8 cellular contexts compared by ENCODE assay signal in genomic region chr21:36859744-36860501, GRCh38.
DNase-seq lines count a peak whose midpoint lies in the region; ATAC-seq, FAIRE-seq and TF ChIP-seq lines count a peak whose summit lies in the region.

No MANE protein-coding gene starts in this region.

- no peak overlapping the region for H4K91ac ChIP-seq in H1 (replicated peaks; ENCODE audit: insufficient read length, low read length)

- no peak overlapping the region for H4K8ac ChIP-seq in H1 (ENCODE audit: extremely low read depth, insufficient read depth, low read length)

- H3K4me2 ChIP-seq in SK-N-SH, result no peak overlapping the region
- no peak overlapping the region for H3K4me2 ChIP-seq in H1 (ENCODE audit: insufficient read depth in 1 of 2, low read depth in 2 of 2, low read length in 2 of 2)

- H3K4me1 ChIP-seq in SK-N-SH (ENCODE audit: control insufficient read depth in 1 of 2, insufficient read depth in 2 of 2, low read depth in 1 of 2, low read length in 1 of 2) (peaks cover 0 to 18% of the 10 kb centered on the region in 2 experiments; a peak in 2 of 4 replicates), H1 (replicated peaks in 1 of 4; ENCODE audit: control insufficient read depth in 3 of 4, insufficient read depth in 4 of 4, low read length in 3 of 4) (0 out of 7 replicates have a peak, but pooled peaks cover 0 to 3% (median 0%) of the 10 kb centered on the region in 4 experiments), vagina (no peaks in the 10 kb centered on the region)

- H3K23ac ChIP-seq in H1 (ENCODE audit: insufficient read length), result no peak overlapping the region

- H3K27ac Mint-ChIP-seq in CD14-positive monocyte (peak overlapping the region; percentile 18 to 83 (median 70)), natural killer cell (peak overlapping the region; percentile 65 to 74)

- H3K36me3 Mint-ChIP-seq in CD14-positive monocyte, result no peaks in the 10 kb centered on the region
- H3K36me3 Mint-ChIP-seq in natural killer cell, result no peaks in the 10 kb centered on the region

- no peak overlapping the region for H2BK15ac ChIP-seq in H1 (ENCODE audit: low read length)

- TF ChIP-seq EP300 in SK-N-SH (IDR thresholded peaks at IDR 0.05; ENCODE audit: borderline replicate concordance in 1 of 2, low read depth in 1 of 2, low read length in 1 of 2) (no peak), H1 (IDR thresholded peaks at IDR 0.05; ENCODE audit: borderline replicate concordance in 1 of 2, low read depth in 2 of 2, low read length in 2 of 2) (no peak)

- H2AFZ ChIP-seq in SK-N-SH (ENCODE audit: low read depth) (no peak overlapping the region), H1 (ENCODE audit: low read length) (no peak overlapping the region)

- H3K9me2 ChIP-seq in SK-N-SH, result no peaks in the 10 kb centered on the region

- no peak overlapping the region for H3K14ac ChIP-seq in H1 (ENCODE audit: insufficient read length)

- H3K56ac ChIP-seq in H1 (replicated peaks; ENCODE audit: insufficient read length, low read depth, low read length), result no peak overlapping the region

- H3K18ac ChIP-seq in H1 (ENCODE audit: extremely low read depth, low read length), result no peak overlapping the region

- no peak overlapping the region for H2AK5ac ChIP-seq in H1 (ENCODE audit: low read depth, low read length)

- ATAC-seq in natural killer cell, result peak; percentile 78 to 99 (median 97)
- no peak for ATAC-seq in GM19351 (IDR thresholded peaks at IDR 0.05; ENCODE audit: unreplicated experiment)

- no peak for TF ChIP-seq RAD21 in SK-N-SH (IDR thresholded peaks at IDR 0.05; ENCODE audit: low read length)
- peak; percentile 13 to 24; a peak in 2 of 4 replicates for TF ChIP-seq RAD21 in H1 (IDR thresholded peaks at IDR 0.05 in 1 of 2, conservative IDR thresholded peaks at IDR 0.05 in 1 of 2; ENCODE audit: low read depth in 2 of 2, low read length in 2 of 2)

- H3K27ac ChIP-seq in SK-N-SH (ENCODE audit: low read depth in 2 of 2, low read length in 1 of 2) (peak overlapping the region in 1 of 2 experiments; percentile 9; a peak in 1 of 4 replicates), H1 (ENCODE audit: low read depth, low read length) (no peak overlapping the region), vagina (no peak overlapping the region)

- H3K9me3 ChIP-seq in SK-N-SH (no peaks in the 10 kb centered on the region), H1 (ENCODE audit: insufficient read depth in 2 of 2, low read depth in 1 of 2, low read length in 1 of 2) (no peaks in the 10 kb centered on the region), vagina (no peaks in the 10 kb centered on the region)

- H3K27me3 ChIP-seq in SK-N-SH (ENCODE audit: insufficient read depth) (no peaks in the 10 kb centered on the region), H1 (replicated peaks in 1 of 4; ENCODE audit: control insufficient read depth in 3 of 4, extremely low read depth in 1 of 4, insufficient read depth in 3 of 4, low read length in 3 of 4) (no peaks in the 10 kb centered on the region), vagina (no peaks in the 10 kb centered on the region)

- H3K79me1 ChIP-seq in H1 (ENCODE audit: low read depth, low read length), result no peaks in the 10 kb centered on the region; the same call in 1 of the 2 replicates

- POLR2A ChIA-PET in HEK293T (lab: Yijun Ruan, JAX), result no interaction called here
- POLR2A ChIA-PET in SK-N-SH (lab: Yijun Ruan, JAX), result no interaction called here
- POLR2A ChIA-PET in H1 (lab: Charles Lee; ENCODE audit: partially characterized antibody), result no interaction called here

- no peak overlapping the region for H2BK120ac ChIP-seq in H1 (replicated peaks; ENCODE audit: low read depth, low read length)

- H3K4me1 Mint-ChIP-seq in CD14-positive monocyte (peaks cover 17% of the 10 kb centered on the region), natural killer cell (peaks cover 40 to 43% of the 10 kb centered on the region in 2 donors)

- H3K36me3 ChIP-seq in SK-N-SH (replicated peaks in 1 of 2; ENCODE audit: control insufficient read depth in 1 of 2, insufficient read depth in 2 of 2, low read length in 1 of 2) (no peaks in the 10 kb centered on the region), H1 (ENCODE audit: control insufficient read depth in 2 of 4, insufficient read depth in 4 of 4, low read length in 3 of 4) (no peaks in the 10 kb centered on the region), vagina (no peaks in the 10 kb centered on the region)

- FAIRE-seq in H1 (lab: Jason Lieb, UNC), result no peak

- H3K4me3 Mint-ChIP-seq in CD14-positive monocyte, result peak overlapping the region in 1 of 2 donors; percentile 35
- peak overlapping the region; percentile 67 for H3K4me3 Mint-ChIP-seq in natural killer cell

- no peak overlapping the region for H2BK12ac ChIP-seq in H1 (ENCODE audit: low read depth, low read length)

- no peak overlapping the region for H3K4ac ChIP-seq in H1 (replicated peaks; ENCODE audit: insufficient read length, low read depth, low read length)

- H2BK20ac ChIP-seq in H1 (ENCODE audit: low read length), result no peak overlapping the region

- TF ChIP-seq POLR2A in H1 (IDR thresholded peaks at IDR 0.05; ENCODE audit: control extremely low read depth in 1 of 2, low read depth in 2 of 2, low read length in 2 of 2) (no peak), vagina (IDR thresholded peaks at IDR 0.05) (no peak)

- no peak for TF ChIP-seq CTCF in CD14-positive monocyte (IDR thresholded peaks at IDR 0.05)
- no peak for TF ChIP-seq CTCF in SK-N-SH (IDR thresholded peaks at IDR 0.05)
- TF ChIP-seq CTCF in H1 (IDR thresholded peaks at IDR 0.05; ENCODE audit: control extremely low read depth in 1 of 3, insufficient read depth in 1 of 3, low read depth in 1 of 3, low read length in 3 of 3), result peak; percentile 21 to 37 (median 34)
- TF ChIP-seq CTCF in natural killer cell (IDR thresholded peaks at IDR 0.05), result no peak
- TF ChIP-seq CTCF in vagina (IDR thresholded peaks at IDR 0.05), result no peak

- intact Hi-C loops in CD14-positive monocyte (cut with micrococcal nuclease), result no loop called here
- intact Hi-C loops in natural killer cell (cut with micrococcal nuclease), result no loop called here
- intact Hi-C loops in vagina (cut with DNase I), result loop anchor here (5.0 kb wide), 1 partner anchor 178 kb away; no protein-coding TSS in a partner anchor

- WGBS in SK-N-SH (ENCODE audit: low lambda C conversion rate), result 91% methylated on average over 8 of the region's 8 CpGs
- WGBS in H1 (ENCODE audit: extremely low coverage in 1 of 2, insufficient coverage in 1 of 2, insufficient read length in 1 of 2, insufficient replicate concordance in 2 of 2, low coverage in 1 of 2, low lambda C conversion rate in 2 of 2, missing lambda C conversion rate in 1 of 2), 2 experiments, result 81% methylated on average over 8 of the region's 8 CpGs; no CpG with 5 or more reads in 1 of the 2 experiments

- H4K5ac ChIP-seq in H1 (ENCODE audit: insufficient read length, low read depth, low read length), result no peak overlapping the region

- H3K9ac ChIP-seq in SK-N-SH (no peak overlapping the region), H1 (replicated peaks in 1 of 4; ENCODE audit: extremely low read depth in 1 of 4, low read depth in 3 of 4, low read length in 3 of 4) (no peak overlapping the region)

- DNase-seq in CD14-positive monocyte (ENCODE audit: low spot score) (peak; percentile 89), HEK293T (ENCODE audit: extremely low spot score) (peak; percentile 86), SK-N-SH (peak; percentile 41), H1 (ENCODE audit: low read depth in 1 of 2, low spot score in 2 of 2) (peak; percentile 31 to 83), natural killer cell (peak; percentile 33), D341Med (ENCODE audit: low spot score) (no peak), vagina (ENCODE audit: extremely low spot score in 2 of 2) (no peak)

- no peaks in the 10 kb centered on the region for H3K79me2 ChIP-seq in SK-N-SH (ENCODE audit: insufficient read depth)
- H3K79me2 ChIP-seq in H1 (ENCODE audit: control insufficient read depth in 1 of 2, insufficient read depth in 2 of 2, low read length in 2 of 2), result no peaks in the 10 kb centered on the region

- CTCF ChIA-PET in HEK293T (lab: Yijun Ruan, JAX) (interaction anchor here (0.7 kb wide), 1 partner anchor 68 kb away, joined by 3 read pairs; no protein-coding TSS in a partner anchor), SK-N-SH (lab: Yijun Ruan, JAX) (no interaction called here), H1 (lab: Charles Lee; ENCODE audit: partially characterized antibody) (interaction anchor here (0.7 to 2.6 kb wide), 5 partner anchors 10 to 228 kb away, joined by 4 to 6 read pairs (median 4); no protein-coding TSS in a partner anchor)

- H4K20me1 ChIP-seq in SK-N-SH (ENCODE audit: insufficient read depth), result no peaks in the 10 kb centered on the region
- no peaks in the 10 kb centered on the region for H4K20me1 ChIP-seq in H1 (replicated peaks in 1 of 2; ENCODE audit: control insufficient read depth in 1 of 2, insufficient read depth in 2 of 2, low read length in 2 of 2)

- no peak overlapping the region for H2BK5ac ChIP-seq in H1 (ENCODE audit: low read depth, low read length)

- H3K9me3 Mint-ChIP-seq in CD14-positive monocyte, result no peaks in the 10 kb centered on the region
- H3K9me3 Mint-ChIP-seq in natural killer cell, result no peaks in the 10 kb centered on the region

- H3F3A ChIP-seq in SK-N-SH (replicated peaks; ENCODE audit: insufficient read depth), result no peaks in the 10 kb centered on the region

- no peaks in the 10 kb centered on the region; the same call in 1 of the 2 replicates for H3K23me2 ChIP-seq in H1 (ENCODE audit: low read depth, low read length)

- no peak overlapping the region for H3K4me3 ChIP-seq in SK-N-SH (ENCODE audit: low read depth in 2 of 2, low read length in 1 of 2)
- no peak overlapping the region for H3K4me3 ChIP-seq in H1 (ENCODE audit: extremely low read depth in 1 of 4, insufficient read depth in 2 of 4, low read depth in 3 of 4, low read length in 4 of 4)
- no peak overlapping the region for H3K4me3 ChIP-seq in vagina

- H3K27me3 Mint-ChIP-seq in CD14-positive monocyte (ENCODE audit: low read depth in 3 of 3) (peaks cover 0 to 3% (median 2%) of the 10 kb centered on the region in 3 donors), natural killer cell (ENCODE audit: low read depth in 2 of 2) (no peaks in the 10 kb centered on the region)

TF ChIP-seq in HEK293T, 16 proteins besides CTCF, POLR2A, EP300 and RAD21 (continues in another document):
- TF ChIP-seq SUZ12 (IDR thresholded peaks at IDR 0.05) (no peak), L3MBTL2 (conservative IDR thresholded peaks at IDR 0.05) (no peak), BHLHE40 (IDR thresholded peaks at IDR 0.05; ENCODE audit: borderline replicate concordance) (no peak), FOXA1 (IDR thresholded peaks at IDR 0.05) (no peak)

TF ChIP-seq in SK-N-SH, 30 proteins besides CTCF, POLR2A, EP300 and RAD21 (continues in another document):
- no peak for TF ChIP-seq FOXM1 (IDR thresholded peaks at IDR 0.05; ENCODE audit: low read depth)
- TF ChIP-seq GABPA (IDR thresholded peaks at IDR 0.05; ENCODE audit: low read depth), result no peak

TF ChIP-seq in H1, 55 proteins besides CTCF, POLR2A, EP300 and RAD21:
- TF ChIP-seq TAF1 (IDR thresholded peaks at IDR 0.05; ENCODE audit: low read depth, low read length), result peak; percentile 44; the same call in 1 of the 2 replicates
- peak; percentile 98 for TF ChIP-seq CEBPB (IDR thresholded peaks at IDR 0.05; ENCODE audit: low read depth, low read length)
- TF ChIP-seq SP2 (IDR thresholded peaks at IDR 0.05; ENCODE audit: low read length), result no peak
TF ChIP-seq in H1: peak in this region for 2.

Comparison
In these comparisons a context has a peak if more than half of its experiments do, and no peak if none do; other contexts are left out.
1. DNase-seq: peak in CD14-positive monocyte (single experiment), HEK293T (single experiment), SK-N-SH (single experiment), H1 (2 of 2) and natural killer cell (single experiment); none in D341Med (single experiment) and vagina (0 of 2).
2. CTCF ChIP-seq: peak in H1 (3 of 3); none in CD14-positive monocyte (single experiment), SK-N-SH (single experiment), natural killer cell (single experiment) and vagina (0 of 3).